In genomic region chr17:83019376-83019775, GRCh38 we compare ENCODE assay signal across 18 cellular contexts.
DNase-seq lines count a peak whose midpoint lies in the region; ATAC-seq and TF ChIP-seq lines count a peak whose summit lies in the region.
"Had no signal": no experiment of that assay in that cellular context is flagged by ENCODE, and none has a peak within 500 bp of the region (broad histone marks: within the 10 kb centered on the region; RNA-seq: fewer than 3 reads in every experiment).

No MANE protein-coding gene starts in this region.

- no peak for ATAC-seq in GM18505 (IDR thresholded peaks at IDR 0.05; ENCODE audit: unreplicated experiment)

- no peaks in the 10 kb centered on the region for H3K27me3 ChIP-seq in H7 (ENCODE audit: control insufficient read depth, insufficient read depth, low read length)
- no peaks in the 10 kb centered on the region for H3K27me3 ChIP-seq in endodermal cell (ENCODE audit: control insufficient read depth, insufficient read depth, low read length, poor library complexity, severe bottlenecking)
- H3K27me3 ChIP-seq: BE2C, BLaER1 had no signal

- H3K4me3 ChIP-seq in H7 (ENCODE audit: insufficient read depth, low read depth, low read length) (no peak overlapping the region), endodermal cell (ENCODE audit: low read length) (no peak overlapping the region)
- H3K4me3 ChIP-seq: BLaER1 had no signal

- TF ChIP-seq POLR2A in GM18505 (IDR thresholded peaks at IDR 0.05; ENCODE audit: borderline replicate concordance, extremely low read depth, insufficient read depth, insufficient read length), result no peak

- peak; percentile 27 for DNase-seq in D341Med (ENCODE audit: low spot score)
- DNase-seq in H7, result peak; percentile 32
- peak; percentile 33 for DNase-seq in endodermal cell
- DNase-seq in kidney glomerular epithelial cell (lab: John Stamatoyannopoulos, UW), result no peak
- DNase-seq in SK-N-DZ (ENCODE audit: low spot score), result no peak
- DNase-seq: 8988T; ACHN; BE2C; C1 segment of cervical spinal cord; CD4-positive, alpha-beta memory T cell; CD4-positive, CD25-positive, alpha-beta regulatory T cell; CD8-positive, alpha-beta memory T cell; COR-L47; DMS79 treated with DMSO at 0.1 percent for 48 hours; GF-D8 had no signal

- no peak overlapping the region for H3K9ac ChIP-seq in endodermal cell (ENCODE audit: extremely low read depth, low read length, poor library complexity, severe bottlenecking)
- H3K9ac ChIP-seq: BLaER1 had no signal

- H3K27ac ChIP-seq in endodermal cell (ENCODE audit: low read depth, low read length), result no peak overlapping the region
- H3K27ac ChIP-seq: BLaER1 had no signal

- no peak for TF ChIP-seq CTCF in endodermal cell (conservative IDR thresholded peaks at IDR 0.05)

- H3K27ac Mint-ChIP-seq in endodermal cell, result no peak overlapping the region

- peaks cover 2% of the 10 kb centered on the region for H3K9me3 Mint-ChIP-seq in endodermal cell
- H3K9me3 Mint-ChIP-seq: CD4-positive, alpha-beta memory T cell had no signal

- no peaks in the 10 kb centered on the region for H3K9me3 ChIP-seq in endodermal cell (ENCODE audit: control insufficient read depth, low read length)
- H3K9me3 ChIP-seq: BE2C had no signal

- H3K36me3 Mint-ChIP-seq in endodermal cell (ENCODE audit: low read depth), result no peaks in the 10 kb centered on the region

- H3K36me3 ChIP-seq in H7 (replicated peaks; ENCODE audit: control insufficient read depth, insufficient read depth, low read length) (no peaks in the 10 kb centered on the region), endodermal cell (ENCODE audit: control insufficient read depth, insufficient read depth, low read length) (no peaks in the 10 kb centered on the region)
- H3K36me3 ChIP-seq: BE2C had no signal

- H3K4me1 Mint-ChIP-seq in endodermal cell, result no peaks in the 10 kb centered on the region

- H3K27me3 Mint-ChIP-seq in endodermal cell (ENCODE audit: insufficient read depth), result no peaks in the 10 kb centered on the region
- H3K27me3 Mint-ChIP-seq: CD4-positive, alpha-beta memory T cell; CD4-positive, CD25-positive, alpha-beta regulatory T cell; CD8-positive, alpha-beta memory T cell had no signal

- H3K4me1 ChIP-seq in endodermal cell (ENCODE audit: control insufficient read depth, insufficient read depth, low read length), result no peaks in the 10 kb centered on the region
- H3K4me1 ChIP-seq: BE2C had no signal

- 85 to 93% methylated on average over 3 to 8 of the region's 10 CpGs for WGBS in endodermal cell (ENCODE audit: insufficient coverage in 1 of 2, insufficient read length in 1 of 2), 2 experiments

- no peak overlapping the region for H3K4me3 Mint-ChIP-seq in endodermal cell
- H3K4me3 Mint-ChIP-seq: CD14-positive monocyte; CD4-positive, alpha-beta memory T cell; CD4-positive, CD25-positive, alpha-beta regulatory T cell; CD8-positive, alpha-beta memory T cell had no signal

Comparison
In these comparisons a context has a peak if more than half of its experiments do, and no peak if none do; other contexts are left out.
1. DNase-seq: peak in D341Med (single experiment), H7 (single experiment) and endodermal cell (single experiment); none in kidney glomerular epithelial cell (single experiment) and SK-N-DZ (single experiment).